19 cellular contexts compared by ENCODE assay signal in the genomic region with DNA sequence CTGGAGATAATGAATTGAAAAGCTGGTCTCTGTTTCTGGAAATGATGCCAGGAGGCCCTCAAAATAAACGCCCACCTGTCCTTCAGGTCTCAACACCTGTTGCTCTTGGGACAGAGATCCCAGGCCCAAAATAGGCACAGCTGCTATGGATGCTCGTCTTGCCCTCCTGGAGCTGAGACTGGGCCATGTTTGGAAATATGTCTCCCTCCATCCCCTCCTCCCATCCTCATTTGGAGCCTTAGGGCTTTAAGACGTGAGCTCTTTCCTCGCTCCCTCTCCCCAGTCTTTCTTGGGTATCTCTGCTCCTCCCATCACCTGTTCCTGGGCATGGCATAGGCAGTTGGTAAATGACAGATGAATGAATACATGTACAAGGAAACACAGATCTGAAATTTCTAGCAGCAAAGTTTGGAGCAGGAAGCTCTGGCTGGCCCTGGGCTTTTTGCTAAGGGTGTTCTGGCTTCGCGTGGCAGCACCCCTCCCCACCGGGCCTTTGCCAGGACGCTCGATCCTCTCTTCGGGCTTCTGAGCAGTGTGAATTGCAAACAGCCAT.
"Had no signal": no experiment of that assay in that cellular context is flagged by ENCODE, and none has a peak within 500 bp of the region (broad histone marks: within the 10 kb centered on the region; RNA-seq: fewer than 3 reads in every experiment).

No MANE protein-coding gene starts in this region.

- H3K27me3 ChIP-seq: upper lobe of left lung had no signal

- H3K27ac ChIP-seq: left ventricle myocardium inferior, thoracic aorta, upper lobe of left lung, WERI-Rb-1 had no signal

- H3K4me1 ChIP-seq: left ventricle myocardium inferior, upper lobe of left lung had no signal

- H3K4me3 ChIP-seq: left ventricle myocardium inferior, thoracic aorta, upper lobe of left lung had no signal

- H3K36me3 ChIP-seq: left ventricle myocardium inferior, thoracic aorta, upper lobe of left lung, WERI-Rb-1 had no signal

- DNase-seq: activated CD4-positive, alpha-beta T cell treated with anti-CD3 and anti-CD28 coated beads, Interleukin-2, amount 10 ng/mL, durations not matched to agents 7 days and 5 days; activated CD4-positive, CD25-positive, alpha-beta regulatory T cell treated with anti-CD3 and anti-CD28 coated beads, Interleukin-2, amount 50 U/mL, for 72 hours; activated CD8-positive, alpha-beta memory T cell treated with anti-CD3 and anti-CD28 coated beads, Interleukin-2, amount 10 ng/mL, durations not matched to agents 7 days and 5 days; activated CD8-positive, alpha-beta T cell treated with anti-CD3 and anti-CD28 coated beads for 36 hours; activated T-cell treated with anti-CD3 and anti-CD28 coated beads for 4 hours; aorta; central memory CD4-positive, alpha-beta T cell; dermis blood vessel endothelial cell; effector CD8-positive, alpha-beta T cell; kidney glomerular epithelial cell; left ventricle myocardium inferior; midbrain; occipital lobe; stimulated activated CD4-positive, alpha-beta T cell treated with anti-CD3 and anti-CD28 coated beads, Interleukin-4, amount 100 ng/mL, for 1 hour; stimulated activated naive CD4-positive, alpha-beta T cell; T-cell; upper lobe of left lung; WERI-Rb-1 had no signal

- H3K9me3 ChIP-seq: left ventricle myocardium inferior, thoracic aorta, upper lobe of left lung had no signal
